In the genomic region with DNA sequence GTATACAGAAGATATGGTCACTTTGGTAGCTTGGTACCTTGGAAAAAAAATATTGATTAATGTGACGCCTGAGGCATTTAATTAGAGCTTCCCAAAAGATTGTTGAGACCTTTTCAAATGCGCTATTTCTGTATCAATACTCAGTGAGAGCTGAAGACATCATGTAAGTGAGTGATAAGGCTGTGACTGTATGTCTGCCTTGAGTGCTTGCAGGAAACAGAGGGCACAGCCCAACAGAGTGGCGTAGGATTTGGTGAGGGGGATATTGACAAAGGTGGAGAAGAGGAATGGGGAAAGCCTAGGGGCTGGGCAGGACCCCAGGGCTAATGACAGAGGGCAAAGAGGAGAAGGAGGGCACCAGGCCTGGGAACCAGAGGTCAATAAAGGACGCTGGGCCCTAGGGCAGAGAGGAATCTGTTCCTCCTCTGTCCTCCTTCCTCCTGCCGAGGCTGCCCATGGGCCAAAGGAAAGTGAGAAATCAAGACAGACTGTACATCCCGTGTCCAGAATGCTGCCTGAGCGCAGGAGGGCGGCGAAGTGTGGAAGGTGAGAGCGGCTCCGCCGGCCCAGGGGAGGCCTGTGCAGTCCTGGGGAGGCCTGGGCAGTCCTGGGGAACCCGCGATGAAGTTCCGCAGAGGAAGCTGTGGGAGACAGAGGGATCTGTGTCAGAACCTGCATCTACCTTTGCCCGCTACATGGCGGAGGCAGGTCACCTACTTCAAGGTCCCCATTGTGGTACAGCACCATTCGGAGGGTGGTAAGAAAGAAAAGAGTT, we compare ENCODE assay signal across 26 cellular contexts.
"Had no signal": no experiment of that assay in that cellular context is flagged by ENCODE, and none has a peak within 500 bp of the region (broad histone marks: within the 10 kb centered on the region; RNA-seq: fewer than 3 reads in every experiment).

No MANE protein-coding gene starts in this region.

- H3K27me3 ChIP-seq: heart right ventricle, hepatocyte, neutrophil, suprapubic skin, tibial artery, uterus had no signal

- H3K4me3 ChIP-seq: heart right ventricle, hepatocyte, lung, skin epidermis, suprapubic skin, thoracic aorta, tibial artery, uterus had no signal

- H2AFZ ChIP-seq: hepatocyte had no signal

- H3K4me1 Mint-ChIP-seq: naive B cell; stimulated activated effector memory CD8-positive, alpha-beta T cell treated with anti-CD3 and anti-CD28 coated beads, Interleukin-12 subunit alpha, Interleukin-12 subunit beta, amount 100 ng/mL, for 72 hours had no signal

- H3K36me3 Mint-ChIP-seq: mesothelial cell of epicardium; naive B cell; natural killer cell treated with Interleukin-12 subunit alpha and Interleukin-12 subunit beta and Interleukin-15 and Interleukin-18, amount 100 ng/mL, for 72 hours; stimulated activated effector memory CD8-positive, alpha-beta T cell treated with anti-CD3 and anti-CD28 coated beads, Interleukin-12 subunit alpha, Interleukin-12 subunit beta, amount 100 ng/mL, for 72 hours had no signal

- H3K36me3 ChIP-seq: heart right ventricle, neutrophil, suprapubic skin, thoracic aorta, tibial artery, uterus had no signal

- H3K27ac Mint-ChIP-seq: mesothelial cell of epicardium; natural killer cell treated with Interleukin-12 subunit alpha and Interleukin-12 subunit beta and Interleukin-15 and Interleukin-18, amount 100 ng/mL, for 72 hours; stimulated activated effector memory CD8-positive, alpha-beta T cell treated with anti-CD3 and anti-CD28 coated beads, Interleukin-12 subunit alpha, Interleukin-12 subunit beta, amount 100 ng/mL, for 72 hours; stimulated activated naive CD8-positive, alpha-beta T cell treated with anti-CD3 and anti-CD28 coated beads, Interleukin-15, Interleukin-2, amounts not matched to agents 100 ng/mL and 50 ng/mL, for 24 hours had no signal

- H3K4me2 ChIP-seq: hepatocyte had no signal

- H3K27ac ChIP-seq: heart right ventricle, hepatocyte, neutrophil, skin epidermis, suprapubic skin, thoracic aorta, tibial artery, uterus had no signal

- DNase-seq: glutamatergic neuron; heart right ventricle; islet precursor cell; mesendoderm; naive B cell; occipital lobe; stimulated activated CD4-positive, alpha-beta T cell treated with anti-CD3 and anti-CD28 coated beads, Interleukin-12 subunit alpha, Interleukin-12 subunit beta, amount 100 ng/mL, for 4 hours; stimulated activated CD4-positive, alpha-beta T cell treated with anti-CD3 and anti-CD28 coated beads, Interleukin-15, amount 100 ng/mL, for 24 hours; stimulated activated CD4-positive, alpha-beta T cell treated with anti-CD3 and anti-CD28 coated beads, Interleukin-4, amount 100 ng/mL, for 24 hours; stimulated activated naive CD4-positive, alpha-beta T cell; tibial artery; trophoblast cell; uterus had no signal

- ATAC-seq: left lobe of liver; natural killer cell treated with Interleukin-12 subunit alpha and Interleukin-12 subunit beta and Interleukin-15 and Interleukin-18, amount 100 ng/mL, for 72 hours; sciatic nerve; stimulated activated effector memory CD8-positive, alpha-beta T cell treated with anti-CD3 and anti-CD28 coated beads, Interleukin-12 subunit alpha, Interleukin-12 subunit beta, amount 100 ng/mL, for 72 hours had no signal

- H3K79me2 ChIP-seq: hepatocyte had no signal

- H3K9me3 ChIP-seq: heart right ventricle, neutrophil, suprapubic skin, thoracic aorta, tibial artery, uterus had no signal

- H3K4me3 Mint-ChIP-seq: mesothelial cell of epicardium; naive B cell; natural killer cell treated with Interleukin-12 subunit alpha and Interleukin-12 subunit beta and Interleukin-15 and Interleukin-18, amount 100 ng/mL, for 72 hours; stimulated activated effector memory CD8-positive, alpha-beta T cell treated with anti-CD3 and anti-CD28 coated beads, Interleukin-12 subunit alpha, Interleukin-12 subunit beta, amount 100 ng/mL, for 72 hours; stimulated activated naive CD8-positive, alpha-beta T cell treated with anti-CD3 and anti-CD28 coated beads, Interleukin-15, Interleukin-2, amounts not matched to agents 100 ng/mL and 50 ng/mL, for 24 hours had no signal

- H3K9me3 Mint-ChIP-seq: mesothelial cell of epicardium; natural killer cell treated with Interleukin-12 subunit alpha and Interleukin-12 subunit beta and Interleukin-15 and Interleukin-18, amount 100 ng/mL, for 72 hours; stimulated activated effector memory CD8-positive, alpha-beta T cell treated with anti-CD3 and anti-CD28 coated beads, Interleukin-12 subunit alpha, Interleukin-12 subunit beta, amount 100 ng/mL, for 72 hours; stimulated activated naive CD8-positive, alpha-beta T cell treated with anti-CD3 and anti-CD28 coated beads, Interleukin-15, Interleukin-2, amounts not matched to agents 100 ng/mL and 50 ng/mL, for 24 hours had no signal

- H3K27me3 Mint-ChIP-seq: natural killer cell treated with Interleukin-12 subunit alpha and Interleukin-12 subunit beta and Interleukin-15 and Interleukin-18, amount 100 ng/mL, for 72 hours; progenitor cell of endocrine pancreas; stimulated activated naive CD8-positive, alpha-beta T cell treated with anti-CD3 and anti-CD28 coated beads, Interleukin-15, Interleukin-2, amounts not matched to agents 100 ng/mL and 50 ng/mL, for 24 hours had no signal

- H3K4me1 ChIP-seq: suprapubic skin, tibial artery, uterus had no signal
